8 cellular contexts compared by ENCODE assay signal in the genomic region with DNA sequence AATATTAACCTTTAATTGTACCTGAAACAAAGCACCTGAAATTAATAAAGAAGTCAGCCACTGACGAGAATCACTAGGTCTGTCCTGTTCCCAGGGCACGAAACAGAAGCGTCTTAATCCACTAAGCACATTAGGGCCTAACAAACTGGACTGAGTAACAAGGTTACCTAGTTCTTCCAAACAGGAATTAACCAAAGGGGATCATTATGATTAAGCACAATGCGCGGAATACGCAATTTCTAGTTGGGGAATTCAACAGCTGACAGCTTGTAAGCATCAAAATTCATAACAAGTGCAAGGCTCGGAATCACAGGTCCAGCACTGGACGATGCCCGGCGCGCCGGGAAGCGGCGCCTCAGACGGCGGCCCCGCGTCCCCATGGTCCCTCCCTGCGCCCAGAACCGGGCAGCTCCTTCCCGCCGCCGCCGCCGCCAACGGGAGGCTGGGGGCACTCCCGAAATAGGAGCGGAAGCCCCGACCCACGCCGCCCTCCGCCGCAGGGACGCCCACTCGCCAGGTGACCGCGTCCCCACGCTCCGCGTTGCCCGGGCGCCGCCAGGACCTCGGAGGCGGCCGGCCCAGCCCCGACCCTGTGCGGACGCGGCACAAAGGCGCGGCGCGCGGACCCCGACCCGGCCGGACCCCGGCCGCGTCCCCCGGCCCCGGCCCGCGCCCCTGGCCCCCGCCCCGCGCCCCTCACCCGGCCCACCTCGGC. TPM values are rescaled to one million over a fixed set of nuclear protein-coding genes. Genes with fewer than 3 reads are reported as not detected.
DNase-seq lines count a peak whose midpoint lies in the region; ATAC-seq, FAIRE-seq and TF ChIP-seq lines count a peak whose summit lies in the region.

No MANE protein-coding gene starts in this region.

- ATAC-seq in GM21526 (IDR thresholded peaks at IDR 0.05; ENCODE audit: low FRiP score, unreplicated experiment), result peak; percentile 3
- ATAC-seq in activated naive CD8-positive, alpha-beta T cell treated with anti-CD3 and anti-CD28 coated beads, Interleukin-2, amount 10 ng/mL, durations not matched to agents 7 days and 5 days (ENCODE audit: low read depth), result no peak

- no peaks in the 10 kb centered on the region for H3K27me3 Mint-ChIP-seq in activated naive CD8-positive, alpha-beta T cell treated with anti-CD3 and anti-CD28 coated beads, Interleukin-2, amount 10 ng/mL, durations not matched to agents 7 days and 5 days

- H3K27ac Mint-ChIP-seq in activated naive CD8-positive, alpha-beta T cell treated with anti-CD3 and anti-CD28 coated beads, Interleukin-2, amount 10 ng/mL, durations not matched to agents 7 days and 5 days, result peak overlapping the region; percentile 44

- H3K4me3 ChIP-seq in DOHH2 (ENCODE audit: low read length) (peak overlapping the region; percentile 76), LNCaP clone FGC (ENCODE audit: low read depth, low read length) (peak overlapping the region; percentile 65), smooth muscle cell (peak overlapping the region; percentile 66)

- H3K9ac ChIP-seq in smooth muscle cell (ENCODE audit: low read depth), result peak overlapping the region; percentile 46

- H3K4me1 ChIP-seq in DOHH2 (ENCODE audit: control insufficient read depth, low read length) (peaks cover 34% of the 10 kb centered on the region), smooth muscle cell (ENCODE audit: low read depth) (peaks cover 24% of the 10 kb centered on the region)

- POLR2A ChIA-PET in activated naive CD8-positive, alpha-beta T cell treated with anti-CD3 and anti-CD28 coated beads, Interleukin-2, amount 10 ng/mL, durations not matched to agents 7 days and 5 days (lab: Charles Lee), result interaction anchor here (1.1 kb wide), 1 partner anchor 216 kb away, joined by 3 read pairs; no protein-coding TSS in a partner anchor

- H3K79me2 ChIP-seq in DOHH2 (ENCODE audit: control insufficient read depth, low read length), result peaks cover 83% of the 10 kb centered on the region
- peaks cover 73% of the 10 kb centered on the region for H3K79me2 ChIP-seq in smooth muscle cell (ENCODE audit: low read depth)

- peaks cover 4% of the 10 kb centered on the region for H3F3A ChIP-seq in DOHH2 (ENCODE audit: control insufficient read depth, insufficient read depth)
- H3F3A ChIP-seq in smooth muscle cell (ENCODE audit: low read depth), result peaks cover 19% of the 10 kb centered on the region

- peak overlapping the region; percentile 86 for H3K4me2 ChIP-seq in DOHH2 (ENCODE audit: low read length)
- peak overlapping the region; percentile 86 for H3K4me2 ChIP-seq in smooth muscle cell

- WGBS in smooth muscle cell (ENCODE audit: low lambda C conversion rate), result 1% methylated on average over 42 of the region's 70 CpGs

- no peak for FAIRE-seq in urothelium cell line (lab: Jason Lieb, UNC)

- H3K36me3 Mint-ChIP-seq in activated naive CD8-positive, alpha-beta T cell treated with anti-CD3 and anti-CD28 coated beads, Interleukin-2, amount 10 ng/mL, durations not matched to agents 7 days and 5 days, result peaks cover 37% of the 10 kb centered on the region

- H3K4me3 Mint-ChIP-seq in activated naive CD8-positive, alpha-beta T cell treated with anti-CD3 and anti-CD28 coated beads, Interleukin-2, amount 10 ng/mL, durations not matched to agents 7 days and 5 days, result peak overlapping the region; percentile 82

- H3K4me1 Mint-ChIP-seq in activated naive CD8-positive, alpha-beta T cell treated with anti-CD3 and anti-CD28 coated beads, Interleukin-2, amount 10 ng/mL, durations not matched to agents 7 days and 5 days, result peaks cover 28% of the 10 kb centered on the region

- no peak overlapping the region for H2AFZ ChIP-seq in smooth muscle cell (ENCODE audit: low read depth)

- H3K9me3 ChIP-seq in DOHH2 (ENCODE audit: control insufficient read depth, insufficient read depth, low read length) (no peaks in the 10 kb centered on the region), smooth muscle cell (replicated peaks; ENCODE audit: low read depth) (no peaks in the 10 kb centered on the region)

- H4K20me1 ChIP-seq in DOHH2 (ENCODE audit: control insufficient read depth, insufficient read depth, low read depth, low read length) (peaks cover 23% of the 10 kb centered on the region), smooth muscle cell (ENCODE audit: low read depth) (peaks cover 51% of the 10 kb centered on the region)

- peaks cover 34% of the 10 kb centered on the region for H3K36me3 ChIP-seq in DOHH2 (ENCODE audit: control insufficient read depth, low read length)
- H3K36me3 ChIP-seq in smooth muscle cell (ENCODE audit: low read depth), result peaks cover 3% of the 10 kb centered on the region

- H3K27me3 ChIP-seq in DOHH2 (ENCODE audit: control insufficient read depth, low read length), result no peaks in the 10 kb centered on the region
- H3K27me3 ChIP-seq in smooth muscle cell (ENCODE audit: low read depth), result no peaks in the 10 kb centered on the region

- DNase-seq in LNCaP clone FGC (ENCODE audit: low read depth), result no peak
- DNase-seq in activated naive CD8-positive, alpha-beta T cell treated with anti-CD3 and anti-CD28 coated beads, Interleukin-2, amount 10 ng/mL, durations not matched to agents 7 days and 5 days, result peak; percentile 58
- DNase-seq in iris pigment epithelial cell (ENCODE audit: low read depth), result peak; percentile 62
- no peak for DNase-seq in smooth muscle cell (lab: John Stamatoyannopoulos, UW; ENCODE audit: unreplicated experiment)
- no peak for DNase-seq in hippocampal formation (lab: John Stamatoyannopoulos, UW)
- no peak for DNase-seq in urothelium cell line (ENCODE audit: low spot score)

- no peaks in the 10 kb centered on the region for H3K9me2 ChIP-seq in DOHH2 (replicated peaks; ENCODE audit: control insufficient read depth, low read length)

- peaks cover 2% of the 10 kb centered on the region for H3K9me3 Mint-ChIP-seq in activated naive CD8-positive, alpha-beta T cell treated with anti-CD3 and anti-CD28 coated beads, Interleukin-2, amount 10 ng/mL, durations not matched to agents 7 days and 5 days

- H3K27ac ChIP-seq in DOHH2 (ENCODE audit: low read depth, low read length), result no peak overlapping the region
- H3K27ac ChIP-seq in smooth muscle cell (ENCODE audit: low read depth), result peak overlapping the region; percentile 86

- no peak for TF ChIP-seq CTCF in DOHH2 (IDR thresholded peaks at IDR 0.05; ENCODE audit: low read depth, low read length, poor library complexity, severe bottlenecking)
- no peak for TF ChIP-seq CTCF in LNCaP clone FGC (IDR thresholded peaks at IDR 0.05; ENCODE audit: control insufficient read depth, extremely low read depth, insufficient read depth)
- no peak for TF ChIP-seq CTCF in smooth muscle cell (IDR thresholded peaks at IDR 0.05; ENCODE audit: borderline replicate concordance, insufficient read depth, poor library complexity, severe bottlenecking)

RNA-seq across cellular contexts. Expression of a gene that starts 0.9 kb away (rescaled TPM):
- total RNA-seq in activated naive CD8-positive, alpha-beta T cell treated with anti-CD3 and anti-CD28 coated beads, Interleukin-2, amount 10 ng/mL, durations not matched to agents 7 days and 5 days, result 10 to 100 TPM; 32.5 to 35.4 TPM
- total RNA-seq in smooth muscle cell, result 15.1 and 17.8 TPM in 2 replicates
- 5.3 and 5.4 TPM in 2 replicates for polyA plus RNA-seq in smooth muscle cell

RNA-seq across cellular contexts. Expression of a gene that starts 54.7 kb away (rescaled TPM):
- total RNA-seq in activated naive CD8-positive, alpha-beta T cell treated with anti-CD3 and anti-CD28 coated beads, Interleukin-2, amount 10 ng/mL, durations not matched to agents 7 days and 5 days, result 10 to 100 TPM; 30.5 to 31.0 TPM
- 34.3 and 35.3 TPM in 2 replicates for total RNA-seq in smooth muscle cell
- polyA plus RNA-seq in smooth muscle cell, result 43.5 and 50.4 TPM in 2 replicates

Comparison
In these comparisons a context has a peak if more than half of its experiments do, and no peak if none do; other contexts are left out.
1. DNase-seq: peak in activated naive CD8-positive, alpha-beta T cell treated with anti-CD3 and anti-CD28 coated beads, Interleukin-2, amount 10 ng/mL, durations not matched to agents 7 days and 5 days (single experiment) and iris pigment epithelial cell (single experiment); none in LNCaP clone FGC (single experiment), smooth muscle cell (single experiment), hippocampal formation (0 of 2) and urothelium cell line (single experiment).
2. Peak in every context shown above with its lines, with median percentiles within 50 percentile points of each other: H3K4me3 ChIP-seq.